Comparison of ENCODE assay signal across 13 cellular contexts in genomic region chrX:1178580-1179057, GRCh38. TPM values are rescaled to one million over a fixed set of nuclear protein-coding genes. Genes with fewer than 3 reads are reported as not detected.
A peak's percentile ranks its signal among the peaks of the same experiment; 100 is the strongest.
DNase-seq lines count a peak whose midpoint lies in the region; ATAC-seq and TF ChIP-seq lines count a peak whose summit lies in the region.
"Had no signal": no experiment of that assay in that cellular context is flagged by ENCODE, and none has a peak within 500 bp of the region (broad histone marks: within the 10 kb centered on the region; RNA-seq: fewer than 3 reads in every experiment).

No MANE protein-coding gene starts in this region.

- peak overlapping the region; percentile 31 for H3K4me2 ChIP-seq in parathyroid adenoma (ENCODE audit: low read length)
- H3K4me2 ChIP-seq: SK-N-SH had no signal

- H3K9ac ChIP-seq in parathyroid adenoma = no peak overlapping the region
- H3K9ac ChIP-seq: SK-N-SH had no signal

- H3K9me3 ChIP-seq in ectodermal cell (ENCODE audit: control insufficient read depth, low read length) (no peaks in the 10 kb centered on the region), parathyroid adenoma (ENCODE audit: control insufficient read depth, low read length) (no peaks in the 10 kb centered on the region), Peyer's patch (no peaks in the 10 kb centered on the region)
- H3K9me3 ChIP-seq: BE2C, SK-N-SH had no signal

- H3K4me1 Mint-ChIP-seq in activated CD8-positive, alpha-beta memory T cell treated with anti-CD3 and anti-CD28 coated beads, Interleukin-2, amount 10 ng/mL, durations not matched to agents 7 days and 5 days = no peaks in the 10 kb centered on the region

- TF ChIP-seq CTCF in NB4 (IDR thresholded peaks at IDR 0.05; ENCODE audit: low read depth, low read length) (no peak), parathyroid adenoma (IDR thresholded peaks at IDR 0.05) (no peak), Peyer's patch (IDR thresholded peaks at IDR 0.05) (no peak)

- H3K4me3 ChIP-seq in NB4 (ENCODE audit: low read depth, low read length) (no peak overlapping the region), ectodermal cell (ENCODE audit: insufficient read depth, low read depth, low read length) (no peak overlapping the region), parathyroid adenoma (ENCODE audit: low read depth, low read length) (no peak overlapping the region), Peyer's patch (no peak overlapping the region)

- H3K27ac Mint-ChIP-seq in activated CD8-positive, alpha-beta memory T cell treated with anti-CD3 and anti-CD28 coated beads, Interleukin-2, amount 10 ng/mL, durations not matched to agents 7 days and 5 days = peak overlapping the region; percentile 35
- H3K27ac Mint-ChIP-seq: stimulated activated naive CD8-positive, alpha-beta T cell treated with anti-CD3 and anti-CD28 coated beads, Interleukin-15, Interleukin-2, amounts not matched to agents 100 ng/mL and 50 ng/mL, for 24 hours had no signal

- peaks cover 2% of the 10 kb centered on the region for H3K9me3 Mint-ChIP-seq in activated CD8-positive, alpha-beta memory T cell treated with anti-CD3 and anti-CD28 coated beads, Interleukin-2, amount 10 ng/mL, durations not matched to agents 7 days and 5 days (ENCODE audit: low read depth)
- H3K9me3 Mint-ChIP-seq: stimulated activated naive CD8-positive, alpha-beta T cell treated with anti-CD3 and anti-CD28 coated beads, Interleukin-15, Interleukin-2, amounts not matched to agents 100 ng/mL and 50 ng/mL, for 24 hours had no signal

- no peaks in the 10 kb centered on the region for H3K36me3 Mint-ChIP-seq in activated CD8-positive, alpha-beta memory T cell treated with anti-CD3 and anti-CD28 coated beads, Interleukin-2, amount 10 ng/mL, durations not matched to agents 7 days and 5 days

- no peaks in the 10 kb centered on the region for H3K36me3 ChIP-seq in ectodermal cell (ENCODE audit: control insufficient read depth, insufficient read depth, low read length)
- H3K36me3 ChIP-seq in parathyroid adenoma (ENCODE audit: control insufficient read depth, insufficient read depth, low read length) = no peaks in the 10 kb centered on the region
- H3K36me3 ChIP-seq in Peyer's patch = no peaks in the 10 kb centered on the region
- H3K36me3 ChIP-seq: BE2C had no signal

- H3K4me3 Mint-ChIP-seq in activated CD8-positive, alpha-beta memory T cell treated with anti-CD3 and anti-CD28 coated beads, Interleukin-2, amount 10 ng/mL, durations not matched to agents 7 days and 5 days = no peak overlapping the region
- H3K4me3 Mint-ChIP-seq: stimulated activated naive CD8-positive, alpha-beta T cell treated with anti-CD3 and anti-CD28 coated beads, Interleukin-15, Interleukin-2, amounts not matched to agents 100 ng/mL and 50 ng/mL, for 24 hours had no signal

- no peak for TF ChIP-seq POLR2A in NB4 (IDR thresholded peaks at IDR 0.05; ENCODE audit: extremely low read depth, insufficient read length)
- TF ChIP-seq POLR2A in Peyer's patch (IDR thresholded peaks at IDR 0.05) = no peak

- peak; percentile 40 for DNase-seq in activated CD8-positive, alpha-beta memory T cell treated with anti-CD3 and anti-CD28 coated beads, Interleukin-2, amount 10 ng/mL, durations not matched to agents 7 days and 5 days
- no peak for DNase-seq in activated CD8-positive, alpha-beta memory T cell treated with anti-CD3 and anti-CD28 coated beads, Interleukin-2, amount 50 U/mL, for 4 hours
- DNase-seq in NB4 (ENCODE audit: low read depth) (peak; percentile 24), Peyer's patch (no peak), AG08396 (ENCODE audit: low spot score) (no peak), OCI-M1 (lab: John Stamatoyannopoulos, UW) (no peak)
- DNase-seq: BE2C, NCI-H2029, SK-N-SH had no signal

- H3K4me1 ChIP-seq in ectodermal cell (ENCODE audit: control insufficient read depth, insufficient read depth, low read length) (peaks cover 5% of the 10 kb centered on the region), parathyroid adenoma (no peaks in the 10 kb centered on the region), Peyer's patch (no peaks in the 10 kb centered on the region)
- H3K4me1 ChIP-seq: BE2C had no signal

- no peaks in the 10 kb centered on the region for H3K79me2 ChIP-seq in parathyroid adenoma

- peak; percentile 63 for ATAC-seq in activated CD8-positive, alpha-beta memory T cell treated with anti-CD3 and anti-CD28 coated beads, Interleukin-2, amount 10 ng/mL, durations not matched to agents 7 days and 5 days

- no peak overlapping the region for H2AFZ ChIP-seq in parathyroid adenoma

- CTCF ChIA-PET in activated CD8-positive, alpha-beta memory T cell treated with anti-CD3 and anti-CD28 coated beads, Interleukin-2, amount 10 ng/mL, durations not matched to agents 7 days and 5 days (lab: Charles Lee) = no interaction called here

- H3K27ac ChIP-seq in ectodermal cell (ENCODE audit: insufficient read depth, low read depth, low read length, poor library complexity, severe bottlenecking) (peak overlapping the region; percentile 13), parathyroid adenoma (no peak overlapping the region), Peyer's patch (no peak overlapping the region)

- no peaks in the 10 kb centered on the region for H3K27me3 Mint-ChIP-seq in activated CD8-positive, alpha-beta memory T cell treated with anti-CD3 and anti-CD28 coated beads, Interleukin-2, amount 10 ng/mL, durations not matched to agents 7 days and 5 days
- H3K27me3 Mint-ChIP-seq: stimulated activated naive CD8-positive, alpha-beta T cell treated with anti-CD3 and anti-CD28 coated beads, Interleukin-15, Interleukin-2, amounts not matched to agents 100 ng/mL and 50 ng/mL, for 24 hours had no signal

- 62 to 63% methylated on average over 20 of the region's 20 CpGs for WGBS in ectodermal cell, 2 experiments

- H3K27me3 ChIP-seq in ectodermal cell (ENCODE audit: control insufficient read depth, insufficient read depth, low read length, poor library complexity, severe bottlenecking) = no peaks in the 10 kb centered on the region
- no peaks in the 10 kb centered on the region for H3K27me3 ChIP-seq in parathyroid adenoma (ENCODE audit: control insufficient read depth, insufficient read depth, low read length)
- no peaks in the 10 kb centered on the region for H3K27me3 ChIP-seq in Peyer's patch
- H3K27me3 ChIP-seq: BE2C had no signal

RNA-seq across cellular contexts. Expression of gene CRLF2, which starts 33.8 kb away (rescaled TPM):
- 1 to 10 TPM in 1 of 2 experiments, under 1 TPM in 1; 0.96 to 1.3 TPM for total RNA-seq in activated CD8-positive, alpha-beta memory T cell treated with anti-CD3 and anti-CD28 coated beads, Interleukin-2, amount 10 ng/mL, durations not matched to agents 7 days and 5 days
- polyA plus RNA-seq in ectodermal cell (2013, experiment 1 of 4) = 0.35 TPM
- polyA plus RNA-seq in ectodermal cell (2013, experiment 2 of 4) = not detected
- polyA plus RNA-seq in ectodermal cell (2013, experiment 3 of 4) = not detected
- polyA plus RNA-seq in ectodermal cell (2013, experiment 4 of 4) = not detected
- total RNA-seq in Peyer's patch = not detected
- total RNA-seq: glomerular endothelial cell had no signal
- polyA plus RNA-seq: SK-N-SH had no signal

Comparison
In these comparisons a context has a peak if more than half of its experiments do, and no peak if none do; other contexts are left out.
1. DNase-seq: peak in activated CD8-positive, alpha-beta memory T cell treated with anti-CD3 and anti-CD28 coated beads, Interleukin-2, amount 10 ng/mL, durations not matched to agents 7 days and 5 days (single experiment) and NB4 (single experiment); none in activated CD8-positive, alpha-beta memory T cell treated with anti-CD3 and anti-CD28 coated beads, Interleukin-2, amount 50 U/mL, for 4 hours (single experiment), Peyer's patch (0 of 3), AG08396 (single experiment) and OCI-M1 (single experiment).